Comparison of ENCODE assay signal across 8 cellular contexts in genomic region chr5:39217365-39218281, GRCh38. TPM values are rescaled to one million over a fixed set of nuclear protein-coding genes. Genes with fewer than 3 reads are reported as not detected.
DNase-seq lines count a peak whose midpoint lies in the region; ATAC-seq, FAIRE-seq and TF ChIP-seq lines count a peak whose summit lies in the region.

No MANE protein-coding gene starts in this region.

- in situ Hi-C loops in GM13977 (cut with MboI; ENCODE audit: low pct_unique_long_range_greater_than_20kb, low sequenced_read_pairs, unreplicated experiment): loop anchor here (10.0 kb wide), 1 partner anchor 67 kb away; no protein-coding TSS in a partner anchor

- H4K20me1 ChIP-seq in astrocyte (ENCODE audit: insufficient read depth, low read length) (no peaks in the 10 kb centered on the region), hepatocyte (ENCODE audit: insufficient read depth, poor library complexity, severe bottlenecking) (no peaks in the 10 kb centered on the region)

- 67% methylated on average over 16 of the region's 16 CpGs for WGBS in hepatocyte (ENCODE audit: low lambda C conversion rate, missing lambda C conversion rate)

- no peaks in the 10 kb centered on the region for H3K79me2 ChIP-seq in astrocyte (ENCODE audit: insufficient read depth, low read length)
- H3K79me2 ChIP-seq in hepatocyte: no peaks in the 10 kb centered on the region

- H3K9me2 ChIP-seq in hepatocyte (replicated peaks; ENCODE audit: insufficient read depth): no peaks in the 10 kb centered on the region

- no peaks in the 10 kb centered on the region for H3K36me3 Mint-ChIP-seq in astrocyte (ENCODE audit: low read depth, unreplicated experiment)

- peaks cover 2% of the 10 kb centered on the region for H3K27me3 ChIP-seq in astrocyte (ENCODE audit: insufficient read depth, low read length)
- no peaks in the 10 kb centered on the region for H3K27me3 ChIP-seq in hepatocyte

- TF ChIP-seq CTCF in GM13977 (IDR thresholded peaks at IDR 0.05; ENCODE audit: extremely low read depth, insufficient read depth, missing control alignments): peak; percentile 91
- TF ChIP-seq CTCF in astrocyte (IDR thresholded peaks at IDR 0.05; ENCODE audit: insufficient read depth, low read depth, low read length): peak; percentile 99
- TF ChIP-seq CTCF in hepatocyte (IDR thresholded peaks at IDR 0.05; ENCODE audit: poor library complexity): peak; percentile 98

- H3K4me1 Mint-ChIP-seq in astrocyte (ENCODE audit: low read depth, unreplicated experiment): no peaks in the 10 kb centered on the region

- no peaks in the 10 kb centered on the region for H3K9me3 Mint-ChIP-seq in astrocyte (ENCODE audit: unreplicated experiment)

- H3K27ac ChIP-seq in astrocyte (ENCODE audit: low read depth, low read length) (no peak overlapping the region), hepatocyte (no peak overlapping the region)

- no peak overlapping the region for H3K27ac Mint-ChIP-seq in astrocyte (ENCODE audit: unreplicated experiment)

- peak; percentile 60 for FAIRE-seq in astrocyte (lab: Jason Lieb, UNC)

- H3K4me3 ChIP-seq in astrocyte (ENCODE audit: insufficient read depth, low read depth, low read length): no peak overlapping the region
- no peak overlapping the region for H3K4me3 ChIP-seq in hepatocyte

- H3K9me3 ChIP-seq in astrocyte (ENCODE audit: insufficient read depth, low read depth, low read length): no peaks in the 10 kb centered on the region
- no peaks in the 10 kb centered on the region for H3K9me3 ChIP-seq in hepatocyte (ENCODE audit: low read depth)

- H3K9ac ChIP-seq in astrocyte (ENCODE audit: low read length): no peak overlapping the region

- H2AFZ ChIP-seq in astrocyte (ENCODE audit: low read depth, low read length): no peak overlapping the region
- H2AFZ ChIP-seq in hepatocyte: no peak overlapping the region

- ATAC-seq in HG02840 (IDR thresholded peaks at IDR 0.05; ENCODE audit: low FRiP score, unreplicated experiment) (peak; percentile 75), sciatic nerve (peak; percentile 87), HG03469 (IDR thresholded peaks at IDR 0.05; ENCODE audit: unreplicated experiment) (no peak)

- H3K4me1 ChIP-seq in astrocyte (ENCODE audit: insufficient read depth, low read length) (no peaks in the 10 kb centered on the region), hepatocyte (ENCODE audit: insufficient read depth) (peaks cover 9% of the 10 kb centered on the region)

- intact Hi-C loops in sciatic nerve (cut with DNase I): loop anchor here (10.0 kb wide), 1 partner anchor 327 kb away; no protein-coding TSS in a partner anchor

- no peaks in the 10 kb centered on the region for H3K27me3 Mint-ChIP-seq in astrocyte (ENCODE audit: low read depth, unreplicated experiment)

- H3K36me3 ChIP-seq in astrocyte (ENCODE audit: insufficient read depth, low read length): no peaks in the 10 kb centered on the region
- H3K36me3 ChIP-seq in hepatocyte (replicated peaks; ENCODE audit: insufficient read depth, low read depth): no peaks in the 10 kb centered on the region

- H3K4me2 ChIP-seq in astrocyte (ENCODE audit: low read length) (no peak overlapping the region), hepatocyte (no peak overlapping the region)

- H3K4me3 Mint-ChIP-seq in astrocyte (ENCODE audit: unreplicated experiment): no peak overlapping the region

- peak; percentile 59 for DNase-seq in GM13977 (ENCODE audit: low spot score)
- DNase-seq in NCI-H2029 (lab: John Stamatoyannopoulos, UW): peak; percentile 54
- DNase-seq in T-helper 22 cell (ENCODE audit: low read depth): peak; percentile 53
- DNase-seq in astrocyte (ENCODE audit: low read depth): peak; percentile 46
- peak; percentile 91 for DNase-seq in hepatocyte (ENCODE audit: low spot score)
- peak; percentile 81 for DNase-seq in sciatic nerve (ENCODE audit: low spot score)

RNA-seq across cellular contexts. Expression of gene FYB1, which starts 1.7 kb away (rescaled TPM):
- total RNA-seq in astrocyte (0.11 TPM in 1 of 2 replicates, not detected in the other), hepatocyte (2.4 and 2.6 TPM in 2 replicates), sciatic nerve (31.3 TPM)
- 1.1 and 1.2 TPM in 2 replicates for polyA plus RNA-seq in hepatocyte
